ENCODE assay signal across 24 cellular contexts in genomic region chr15:60731583-60732130, GRCh38.
"Had no signal": no experiment of that assay in that cellular context is flagged by ENCODE, and none has a peak within 500 bp of the region (broad histone marks: within the 10 kb centered on the region; RNA-seq: fewer than 3 reads in every experiment).

No MANE protein-coding gene starts in this region.

- H3K27ac ChIP-seq: coronary artery, foreskin keratinocyte, left ventricle myocardium inferior, neural progenitor cell, spleen, testis had no signal

- H3K4me3 ChIP-seq: coronary artery, left ventricle myocardium inferior, neural progenitor cell, spleen, testis had no signal

- H3K36me3 ChIP-seq: left ventricle myocardium inferior, neural progenitor cell, spleen had no signal

- H2AFZ ChIP-seq: neural progenitor cell had no signal

- H3K9me3 ChIP-seq: testis had no signal

- DNase-seq: activated CD4-positive, alpha-beta memory T cell treated with anti-CD3 and anti-CD28 coated beads for 36 hours; activated gamma-delta T cell; activated T-cell treated with anti-CD3 and anti-CD28 coated beads, Interleukin-2, amount 50 U/mL, for 48 hours; amniotic stem cell; cerebellar nuclear complex; endodermal cell; foreskin keratinocyte; glutamatergic neuron; hippocampal formation; kidney glomerular epithelial cell; left ventricle myocardium inferior; mammary epithelial cell; posterior cingulate gyrus; retina; spleen; stimulated activated CD4-positive, alpha-beta T cell treated with anti-CD3 and anti-CD28 coated beads, Interleukin-4, amount 100 ng/mL, for 1 hour; stimulated activated naive CD4-positive, alpha-beta T cell; T-helper 9 cell; testis had no signal

- H3K4me1 ChIP-seq: foreskin keratinocyte, left ventricle myocardium inferior, spleen, testis had no signal

- H3K4me2 ChIP-seq: neural progenitor cell had no signal

- ATAC-seq: activated naive CD4-positive, alpha-beta T cell treated with anti-CD3 and anti-CD28 coated beads, Interleukin-2, amount 50 U/mL, for 72 hours; foreskin keratinocyte; naive thymus-derived CD8-positive, alpha-beta T cell; SK-N-SH treated with all-trans-retinoic acid at 6 μM for 48 hours had no signal

- H3K9ac ChIP-seq: neural progenitor cell had no signal

- H3K27me3 ChIP-seq: neural progenitor cell, spleen, testis had no signal
